Comparison of ENCODE assay signal across 9 cellular contexts in genomic region chr2:27095745-27096651, GRCh38. TPM values are rescaled to one million over a fixed set of nuclear protein-coding genes. Genes with fewer than 3 reads are reported as not detected.
DNase-seq lines count a peak whose midpoint lies in the region; ATAC-seq and TF ChIP-seq lines count a peak whose summit lies in the region.
"Had no signal": no experiment of that assay in that cellular context is flagged by ENCODE, and none has a peak within 500 bp of the region (broad histone marks: within the 10 kb centered on the region; RNA-seq: fewer than 3 reads in every experiment).

No MANE protein-coding gene starts in this region.

- TF ChIP-seq EP300 in Ishikawa (IDR thresholded peaks at IDR 0.05; ENCODE audit: borderline replicate concordance) = no peak

- H3K27ac ChIP-seq in liver (ENCODE audit: low read depth in 1 of 2, low read length in 2 of 2) = peak overlapping the region; percentile 82 to 87
- H3K27ac ChIP-seq: 22Rv1 had no signal

- TF ChIP-seq CTCF in choroid plexus epithelial cell (conservative IDR thresholded peaks at IDR 0.05; ENCODE audit: low read depth, low read length) (no peak), liver (IDR thresholded peaks at IDR 0.05; ENCODE audit: low read depth, low read length, missing input control) (no peak)

- peaks cover 2% of the 10 kb centered on the region for H3K4me1 Mint-ChIP-seq in T-helper 17 cell

- peaks cover 22 to 72% (median 63%) of the 10 kb centered on the region in 4 donors for H3K4me1 ChIP-seq in liver (ENCODE audit: control insufficient read depth in 4 of 4, insufficient read depth in 4 of 4, low read length in 3 of 4)

- H3K36me3 Mint-ChIP-seq in T-helper 17 cell (ENCODE audit: low read depth) = no peaks in the 10 kb centered on the region

- ATAC-seq in T-helper 17 cell (peak; percentile 82), GM18511 (IDR thresholded peaks at IDR 0.05; ENCODE audit: unreplicated experiment) (no peak)

- H3K4me3 ChIP-seq in choroid plexus epithelial cell (ENCODE audit: low read depth, low read length) = peak overlapping the region; percentile 54
- peak overlapping the region; percentile 8 to 27 (median 18) for H3K4me3 ChIP-seq in liver (ENCODE audit: low read depth in 1 of 3, low read length in 3 of 3)

- DNase-seq in DMS53 (lab: John Stamatoyannopoulos, UW) (peak; percentile 66), DMS53 treated with DMSO at 0.1 percent for 48 hours (lab: John Stamatoyannopoulos, UW; ENCODE audit: unreplicated experiment) (no peak), T-helper 17 cell (no peak), choroid plexus epithelial cell (ENCODE audit: low read depth) (peak; percentile 80)
- DNase-seq in stimulated activated CD4-positive, alpha-beta T cell treated with anti-CD3 and anti-CD28 coated beads, Interleukin-4, amount 100 ng/mL, for 48 hours (ENCODE audit: low read depth in 2 of 2) = peak; percentile 19 to 29

- no peaks in the 10 kb centered on the region for H3K27me3 Mint-ChIP-seq in T-helper 17 cell

- peaks cover 8 to 30% (median 21%) of the 10 kb centered on the region in 4 donors for H3K36me3 ChIP-seq in liver (ENCODE audit: control insufficient read depth in 4 of 4, insufficient read depth in 3 of 4, low read depth in 1 of 4, low read length in 3 of 4)

- H3K4me3 Mint-ChIP-seq in T-helper 17 cell = no peak overlapping the region

- H3K27ac Mint-ChIP-seq in T-helper 17 cell = peak overlapping the region; percentile 11

- peak overlapping the region; percentile 44 to 45 for H3K9ac ChIP-seq in liver (ENCODE audit: low read depth in 1 of 2, low read length in 2 of 2)

- 17% methylated on average over 18 of the region's 18 CpGs for WGBS in liver

- no peak for TF ChIP-seq RAD21 in Ishikawa (IDR thresholded peaks at IDR 0.05; ENCODE audit: low read depth)
- TF ChIP-seq RAD21 in liver (IDR thresholded peaks at IDR 0.05) = peak; percentile 42 to 56

- H3K27me3 ChIP-seq in liver (ENCODE audit: control insufficient read depth in 4 of 4, insufficient read depth in 4 of 4, low read length in 3 of 4) = no peaks in the 10 kb centered on the region

- no peaks in the 10 kb centered on the region for H3K9me3 ChIP-seq in T-helper 17 cell (ENCODE audit: control insufficient read depth, low read length, poor library complexity, severe bottlenecking)
- no peaks in the 10 kb centered on the region for H3K9me3 ChIP-seq in liver (ENCODE audit: control insufficient read depth in 4 of 4, low read length in 3 of 4)

TF ChIP-seq in Ishikawa, 13 proteins besides CTCF, POLR2A, EP300 and RAD21:
- TF ChIP-seq MAX (IDR thresholded peaks at IDR 0.05) (no peak), CEBPB (IDR thresholded peaks at IDR 0.05) (peak; percentile 35; the same call in 1 of the 2 replicates), USF1 (IDR thresholded peaks at IDR 0.05) (no peak), YY1 (IDR thresholded peaks at IDR 0.05; ENCODE audit: low read depth) (no peak), ZBTB7A (IDR thresholded peaks at IDR 0.05; ENCODE audit: low read depth) (peak; percentile 75; the same call in 1 of the 2 replicates), CREB1 (IDR thresholded peaks at IDR 0.05; ENCODE audit: low read depth) (no peak), EGR1 (IDR thresholded peaks at IDR 0.05) (no peak), TEAD4 (IDR thresholded peaks at IDR 0.05) (no peak)

TF ChIP-seq in liver, 16 proteins besides CTCF, POLR2A, EP300 and RAD21:
- TF ChIP-seq EGR1 (IDR thresholded peaks at IDR 0.05; ENCODE audit: low read depth in 2 of 2) (peak in 1 of 2 donors; percentile 19), ATF3 (IDR thresholded peaks at IDR 0.05) (peak; percentile 64), FOXA1 (IDR thresholded peaks at IDR 0.05) (peak; percentile 64), HNF4G (IDR thresholded peaks at IDR 0.05) (peak; percentile 56), HNF4A (conservative IDR thresholded peaks at IDR 0.05) (peak; percentile 83 to 90), NR2F2 (IDR thresholded peaks at IDR 0.05) (peak; percentile 41), FOXA2 (IDR thresholded peaks at IDR 0.05) (peak; percentile 80), ZBTB33 (IDR thresholded peaks at IDR 0.05) (peak; percentile 92), RXRA (IDR thresholded peaks at IDR 0.05) (peak; percentile 90 to 96), SP1 (IDR thresholded peaks at IDR 0.05) (peak; percentile 89), GABPA (IDR thresholded peaks at IDR 0.05 in 1 of 2, conservative IDR thresholded peaks at IDR 0.05 in 1 of 2) (no peak), YY1 (IDR thresholded peaks at IDR 0.05) (peak; percentile 95), TAF1 (conservative IDR thresholded peaks at IDR 0.05) (peak; percentile 30), JUND (IDR thresholded peaks at IDR 0.05) (peak in 1 of 2 donors; percentile 81), REST (IDR thresholded peaks at IDR 0.05) (peak; percentile 49), MAX (IDR thresholded peaks at IDR 0.05) (peak; percentile 82)

RNA-seq across cellular contexts. Expression of gene KHK, which starts 9.4 kb away (rescaled TPM):
- total RNA-seq in T-helper 17 cell (1 to 10 TPM; 4.5 to 5.4 TPM), liver (100 to 1,000 TPM in 1 of 2 donors, 10 to 100 TPM in 1; 26.1 to 152 TPM)
- 100 to 1,000 TPM; 223 to 462 TPM for polyA plus RNA-seq in liver

RNA-seq across cellular contexts. Expression of gene EMILIN1, which starts 17.6 kb away (rescaled TPM):
- 1 to 10 TPM in 1 of 2 donors, under 1 TPM in 1; 0.32 to 1.7 TPM for total RNA-seq in T-helper 17 cell
- total RNA-seq in liver = 10 to 100 TPM; 24.8 to 26.1 TPM
- polyA plus RNA-seq in liver = 10 to 100 TPM in 1 of 2 donors, 1 to 10 TPM in 1; 3.4 to 23.1 TPM

RNA-seq across cellular contexts. Expression of gene CGREF1, which starts 22.9 kb away (rescaled TPM):
- total RNA-seq in T-helper 17 cell (not detected), liver (10 to 100 TPM in 1 of 2 donors, under 1 TPM in 1; 0.98 to 10.3 TPM)
- polyA plus RNA-seq in liver = 10 to 100 TPM; 13.0 to 16.1 TPM

RNA-seq across cellular contexts. Expression of gene OST4, which starts 24.5 kb away (rescaled TPM):
- total RNA-seq in T-helper 17 cell (100 to 1,000 TPM; 284 to 371 TPM), liver (100 to 1,000 TPM in 1 of 2 donors, 10 to 100 TPM in 1; 94.8 to 186 TPM)
- 100 to 1,000 TPM; 227 to 377 TPM for polyA plus RNA-seq in liver

RNA-seq across cellular contexts. Expression of gene ABHD1, which starts 27.6 kb away (rescaled TPM):
- total RNA-seq in T-helper 17 cell (under 1 TPM; 0.65 to 0.94 TPM), liver (under 1 TPM; 0.09 to 0.67 TPM)
- 1 to 10 TPM in 1 of 2 donors, under 1 TPM in 1; 0.54 to 2.0 TPM for polyA plus RNA-seq in liver

Comparison
In these comparisons a context has a peak if more than half of its experiments do, and no peak if none do; other contexts are left out.
1. DNase-seq: peak in DMS53 (single experiment), choroid plexus epithelial cell (single experiment) and stimulated activated CD4-positive, alpha-beta T cell treated with anti-CD3 and anti-CD28 coated beads, Interleukin-4, amount 100 ng/mL, for 48 hours (2 of 2); none in DMS53 treated with DMSO at 0.1 percent for 48 hours (single experiment) and T-helper 17 cell (0 of 3).
2. RNA of gene KHK, which starts 9.4 kb away (total RNA-seq): 26.1 to 152 TPM in liver; 4.5 to 5.4 TPM in T-helper 17 cell; every median in the first group is over 4 times any median in the second.
3. RNA of gene EMILIN1, which starts 17.6 kb away (total RNA-seq): 24.8 to 26.1 TPM in liver; 0.32 to 1.7 TPM in T-helper 17 cell; every median in the first group is over 4 times any median in the second.